ENCODE assay signal across 2 cellular contexts in the genomic region with DNA sequence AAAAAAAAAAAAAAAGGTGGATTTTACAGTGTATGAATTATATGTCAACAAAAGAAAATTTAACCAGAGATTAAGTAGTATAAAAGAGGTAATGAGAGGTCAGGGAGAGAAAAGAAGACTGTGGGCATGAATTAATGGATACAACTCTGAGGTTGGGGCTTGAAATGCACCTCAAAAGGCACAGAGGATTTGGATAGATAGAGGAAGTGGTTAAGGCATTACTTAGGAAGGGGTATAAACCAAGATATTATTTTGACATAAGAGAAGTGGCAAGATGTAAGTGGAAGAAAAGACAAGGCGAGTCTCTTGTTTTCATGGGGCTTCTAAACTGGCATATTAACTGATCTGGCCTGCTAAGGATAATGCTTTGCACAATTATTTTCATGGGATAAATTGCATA.
TF ChIP-seq lines count a peak whose summit lies in the region.

No MANE protein-coding gene starts in this region.

TF ChIP-seq in IMR-90, 13 proteins besides CTCF, POLR2A, EP300 and RAD21:
- TF ChIP-seq CEBPB (IDR thresholded peaks at IDR 0.05; ENCODE audit: low read depth, low read length) (no peak), SMC3 (IDR thresholded peaks at IDR 0.05; ENCODE audit: low read depth, low read length) (no peak), MAFK (IDR thresholded peaks at IDR 0.05; ENCODE audit: low read depth, low read length) (no peak), MAZ (IDR thresholded peaks at IDR 0.05; ENCODE audit: borderline replicate concordance, low read depth, low read length) (no peak), CHD1 (IDR thresholded peaks at IDR 0.05; ENCODE audit: low read depth, low read length) (no peak), BHLHE40 (IDR thresholded peaks at IDR 0.05; ENCODE audit: low read depth, low read length) (no peak), RFX5 (IDR thresholded peaks at IDR 0.05; ENCODE audit: low read depth, low read length) (no peak), FOS (IDR thresholded peaks at IDR 0.05; ENCODE audit: low read depth, low read length) (no peak), NFE2L2 (IDR thresholded peaks at IDR 0.05; ENCODE audit: low read depth, low read length) (no peak), MXI1 (IDR thresholded peaks at IDR 0.05; ENCODE audit: borderline replicate concordance, low read depth, low read length) (no peak)
- TF ChIP-seq, protein P1, sequence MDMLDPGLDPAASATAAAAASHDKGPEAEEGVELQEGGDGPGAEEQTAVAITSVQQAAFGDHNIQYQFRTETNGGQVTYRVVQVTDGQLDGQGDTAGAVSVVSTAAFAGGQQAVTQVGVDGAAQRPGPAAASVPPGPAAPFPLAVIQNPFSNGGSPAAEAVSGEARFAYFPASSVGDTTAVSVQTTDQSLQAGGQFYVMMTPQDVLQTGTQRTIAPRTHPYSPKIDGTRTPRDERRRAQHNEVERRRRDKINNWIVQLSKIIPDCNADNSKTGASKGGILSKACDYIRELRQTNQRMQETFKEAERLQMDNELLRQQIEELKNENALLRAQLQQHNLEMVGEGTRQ (IDR thresholded peaks at IDR 0.05; ENCODE audit: low read depth, low read length): no peak

TF ChIP-seq in HEK293T, 16 proteins besides CTCF, POLR2A, EP300 and RAD21:
- TF ChIP-seq NFRKB (IDR thresholded peaks at IDR 0.05) (no peak), L3MBTL2 (conservative IDR thresholded peaks at IDR 0.05) (no peak), BHLHE40 (IDR thresholded peaks at IDR 0.05; ENCODE audit: borderline replicate concordance) (no peak), FOXA1 (IDR thresholded peaks at IDR 0.05) (no peak), CTBP1 (IDR thresholded peaks at IDR 0.05; ENCODE audit: borderline replicate concordance) (no peak), TARDBP (IDR thresholded peaks at IDR 0.05) (no peak), ARNT (IDR thresholded peaks at IDR 0.05) (no peak), FOXM1 (IDR thresholded peaks at IDR 0.05; ENCODE audit: borderline replicate concordance) (no peak), SP1 (IDR thresholded peaks at IDR 0.05) (no peak), HDGF (IDR thresholded peaks at IDR 0.05; ENCODE audit: borderline replicate concordance) (no peak), FOXK2 (IDR thresholded peaks at IDR 0.05) (no peak), SUZ12 (IDR thresholded peaks at IDR 0.05) (no peak), ZNF384 (IDR thresholded peaks at IDR 0.05) (no peak), ELF4 (IDR thresholded peaks at IDR 0.05) (no peak), LEF1 (IDR thresholded peaks at IDR 0.05; ENCODE audit: borderline replicate concordance) (no peak)
- TF ChIP-seq, protein P2, sequence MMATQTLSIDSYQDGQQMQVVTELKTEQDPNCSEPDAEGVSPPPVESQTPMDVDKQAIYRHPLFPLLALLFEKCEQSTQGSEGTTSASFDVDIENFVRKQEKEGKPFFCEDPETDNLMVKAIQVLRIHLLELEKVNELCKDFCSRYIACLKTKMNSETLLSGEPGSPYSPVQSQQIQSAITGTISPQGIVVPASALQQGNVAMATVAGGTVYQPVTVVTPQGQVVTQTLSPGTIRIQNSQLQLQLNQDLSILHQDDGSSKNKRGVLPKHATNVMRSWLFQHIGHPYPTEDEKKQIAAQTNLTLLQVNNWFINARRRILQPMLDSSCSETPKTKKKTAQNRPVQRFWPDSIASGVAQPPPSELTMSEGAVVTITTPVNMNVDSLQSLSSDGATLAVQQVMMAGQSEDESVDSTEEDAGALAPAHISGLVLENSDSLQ (IDR thresholded peaks at IDR 0.05): no peak
